In the genomic region with DNA sequence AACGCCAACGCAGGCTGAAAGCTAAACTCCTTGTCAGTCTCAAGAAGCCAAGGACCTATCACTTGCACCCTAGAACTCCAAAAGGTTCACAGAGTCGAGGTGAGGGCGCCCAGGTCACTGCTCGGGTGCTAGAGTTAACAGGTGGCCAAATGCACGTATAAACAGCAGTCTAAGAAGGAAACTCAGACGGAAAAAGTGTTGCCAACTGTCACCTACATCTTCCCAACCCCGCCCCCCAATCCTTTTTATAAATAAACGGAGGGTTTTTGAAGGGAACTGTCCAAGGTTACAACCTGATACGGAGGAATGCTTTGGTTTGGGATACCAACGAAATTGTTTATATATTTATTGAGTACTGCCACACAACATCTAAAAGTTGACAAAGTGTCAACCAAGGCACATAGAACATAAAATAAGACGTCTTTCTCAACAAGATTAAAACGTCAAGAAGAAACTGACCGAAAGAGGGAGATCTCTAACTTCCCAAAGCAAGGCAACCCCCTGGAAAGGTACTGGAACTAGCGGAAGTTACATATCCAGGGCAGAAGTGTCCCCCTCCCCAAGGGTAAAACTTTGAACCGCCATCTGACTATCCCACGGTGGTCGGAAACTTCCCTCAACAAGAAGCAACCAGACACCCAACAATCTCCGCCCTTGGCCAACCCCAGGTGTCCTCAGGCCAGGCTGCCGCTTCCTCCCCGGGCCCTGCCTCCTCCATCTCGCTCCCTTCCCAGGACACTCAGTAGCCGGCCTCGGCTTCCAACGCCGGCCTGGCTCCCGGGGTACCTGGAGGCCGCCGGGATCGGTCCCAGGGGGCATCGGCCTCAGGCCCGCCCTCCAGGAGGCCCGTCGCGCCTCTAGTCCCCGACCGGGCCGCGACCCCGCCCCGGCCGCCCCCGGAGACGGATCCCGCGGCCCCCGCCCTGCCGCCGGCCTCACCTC, we compare ENCODE assay signal across 8 cellular contexts. TPM values are rescaled to one million over a fixed set of nuclear protein-coding genes. Genes with fewer than 3 reads are reported as not detected.
DNase-seq lines count a peak whose midpoint lies in the region; TF ChIP-seq lines count a peak whose summit lies in the region.

No MANE protein-coding gene starts in this region.

- peak overlapping the region; percentile 94 for H3K27ac ChIP-seq in layer of hippocampus (ENCODE audit: low read depth, low read length)

- H3K4me3 ChIP-seq in H7 (ENCODE audit: insufficient read depth, low read depth, low read length) = peak overlapping the region; percentile 98

- no peaks in the 10 kb centered on the region for H3K27me3 ChIP-seq in H7 (ENCODE audit: control insufficient read depth, insufficient read depth, low read length)
- no peaks in the 10 kb centered on the region for H3K27me3 ChIP-seq in layer of hippocampus (ENCODE audit: control insufficient read depth, insufficient read depth, low read length)

- H3K36me3 ChIP-seq in H7 (replicated peaks; ENCODE audit: control insufficient read depth, insufficient read depth, low read length) = no peaks in the 10 kb centered on the region

- TF ChIP-seq CTCF in GM10266 (IDR thresholded peaks at IDR 0.05; ENCODE audit: control insufficient read depth, insufficient read depth, low read depth, missing control alignments) = no peak

- DNase-seq in GM10266 (ENCODE audit: extremely low spot score) = peak; percentile 64
- peak; percentile 74 for DNase-seq in H7
- DNase-seq in M059J (ENCODE audit: low read depth) = peak; percentile 66
- DNase-seq in activated CD4-positive, alpha-beta T cell treated with anti-CD3 and anti-CD28 coated beads for 4 hours = peak; percentile 22 to 25
- DNase-seq in dedifferentiated amniotic fluid mesenchymal stem cell (ENCODE audit: extremely low spot score) = peak; percentile 30
- peak; percentile 22 for DNase-seq in stimulated activated CD4-positive, alpha-beta T cell treated with anti-CD3 and anti-CD28 coated beads, Interleukin-4, amount 100 ng/mL, for 1 hour
- DNase-seq in cortex of kidney (lab: John Stamatoyannopoulos, UW) = no peak

RNA-seq across cellular contexts. Expression of gene SPAG9, which starts 1.0 kb away (rescaled TPM):
- total RNA-seq in H7 (2014; rRNA removed; shearing (Covaris generic)) = 29.8 and 42.0 TPM in 2 replicates
- total RNA-seq in M059J (2014; rRNA removed; shearing (Covaris generic)) = 29.9 and 43.9 TPM in 2 replicates

RNA-seq across cellular contexts. Expression of gene NME1, which starts 33.7 kb away (rescaled TPM):
- total RNA-seq in H7 (2014; rRNA removed; shearing (Covaris generic)) = 168 and 211 TPM in 2 replicates
- total RNA-seq in M059J (2014; rRNA removed; shearing (Covaris generic)) = 171 and 178 TPM in 2 replicates

RNA-seq across cellular contexts. Expression of gene NME2, which starts 46.5 kb away (rescaled TPM):
- 605 and 649 TPM in 2 replicates for total RNA-seq in H7 (2014; rRNA removed; shearing (Covaris generic))
- total RNA-seq in M059J (2014; rRNA removed; shearing (Covaris generic)) = 491 and 573 TPM in 2 replicates
